Comparison of ENCODE assay signal across 25 cellular contexts in the genomic region with DNA sequence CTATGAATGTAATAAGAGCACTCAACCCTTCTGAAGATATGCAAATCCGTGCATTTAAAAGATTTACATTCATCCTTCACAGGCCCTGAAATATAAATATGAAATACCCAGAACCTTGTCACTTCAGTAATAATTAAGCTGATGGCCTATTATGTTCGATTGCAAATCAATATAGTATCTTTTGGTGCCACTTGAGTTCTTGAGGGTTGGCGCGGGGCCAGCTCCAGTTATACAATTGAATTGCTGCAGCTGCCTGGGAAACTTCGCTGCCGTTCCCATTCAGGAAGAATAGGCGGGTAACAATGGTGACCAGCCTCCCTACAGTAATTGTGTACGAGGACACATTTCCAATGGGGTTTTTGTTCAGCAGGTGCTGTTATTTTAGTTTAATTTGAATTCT.
DNase-seq lines count a peak whose midpoint lies in the region; ATAC-seq and TF ChIP-seq lines count a peak whose summit lies in the region.
"Had no signal": no experiment of that assay in that cellular context is flagged by ENCODE, and none has a peak within 500 bp of the region (broad histone marks: within the 10 kb centered on the region; RNA-seq: fewer than 3 reads in every experiment).

No MANE protein-coding gene starts in this region.

- H3K27me3 ChIP-seq in dorsolateral prefrontal cortex: peaks cover 0 to 12% (median 0%) of the 10 kb centered on the region in 45 donors
- H3K27me3 ChIP-seq: spleen, transverse colon had no signal

- peak; percentile 89 for DNase-seq in DMS153 treated with DMSO at 0.1 percent for 48 hours (lab: John Stamatoyannopoulos, UW; ENCODE audit: unreplicated experiment)
- peak; percentile 88 for DNase-seq in NCI-H128 (lab: John Stamatoyannopoulos, UW; ENCODE audit: unreplicated experiment)
- DNase-seq in NCI-H2227 (lab: John Stamatoyannopoulos, UW; ENCODE audit: unreplicated experiment): peak; percentile 80
- DNase-seq in SHP77 treated with DMSO at 0.1 percent for 48 hours (lab: John Stamatoyannopoulos, UW): peak; percentile 2
- no peak for DNase-seq in stimulated activated CD4-positive, alpha-beta T cell treated with anti-CD3 and anti-CD28 coated beads, Interleukin-15, amount 100 ng/mL, for 24 hours
- DNase-seq in dorsolateral prefrontal cortex: no peak
- DNase-seq: activated B cell treated with CpG ODN at 0.5 μM for 24 hours; activated CD4-positive, alpha-beta memory T cell treated with anti-CD3 and anti-CD28 coated beads, Interleukin-2, amount 10 ng/mL, durations not matched to agents 7 days and 5 days; activated naive CD4-positive, alpha-beta T cell treated with anti-CD3 and anti-CD28 coated beads for 36 hours; activated T-cell treated with anti-CD3 and anti-CD28 coated beads, Interleukin-2, amount 50 U/mL, for 1 hour; CD4-positive, alpha-beta memory T cell; dermis blood vessel endothelial cell; EL; foreskin melanocyte; lower lobe of right lung; MV-4-11; NK-92 treated with Interleukin-12 subunit alpha and Interleukin-12 subunit beta, amount 100 ng/mL, for 24 hours; occipital lobe; spleen; stimulated activated CD4-positive, alpha-beta T cell treated with anti-CD3 and anti-CD28 coated beads, Interleukin-4, amount 100 ng/mL, for 4 hours; stomach; transverse colon had no signal

- no peak overlapping the region for H3K4me3 ChIP-seq in dorsolateral prefrontal cortex
- H3K4me3 ChIP-seq: lower lobe of right lung, spleen, stomach, transverse colon had no signal

- no peak for ATAC-seq in HG03439 (IDR thresholded peaks at IDR 0.05; ENCODE audit: unreplicated experiment)
- ATAC-seq: lower lobe of right lung had no signal

- no peak for TF ChIP-seq CTCF in dorsolateral prefrontal cortex (IDR thresholded peaks at IDR 0.05 in 54 of 56, conservative IDR thresholded peaks at IDR 0.05 in 2 of 56; ENCODE audit: low read depth in 1 of 56, partially characterized antibody in 56 of 56)

- intact Hi-C loops in dorsolateral prefrontal cortex (cut with DNase I): no loop called here

- no peak overlapping the region for H3K27ac ChIP-seq in dorsolateral prefrontal cortex
- H3K27ac ChIP-seq: epithelial cell of prostate, KMS-11, lower lobe of right lung, spleen, stomach, transverse colon had no signal

Comparison
In these comparisons a context has a peak if more than half of its experiments do, and no peak if none do; other contexts are left out.
1. DNase-seq: peak in DMS153 treated with DMSO at 0.1 percent for 48 hours (single experiment), NCI-H128 (single experiment), NCI-H2227 (single experiment) and SHP77 treated with DMSO at 0.1 percent for 48 hours (single experiment); none in stimulated activated CD4-positive, alpha-beta T cell treated with anti-CD3 and anti-CD28 coated beads, Interleukin-15, amount 100 ng/mL, for 24 hours (single experiment) and dorsolateral prefrontal cortex (0 of 10).